Comparison of ENCODE assay signal across 14 cellular contexts in genomic region chr10:93485690-93486089, GRCh38. TPM values are rescaled to one million over a fixed set of nuclear protein-coding genes. Genes with fewer than 3 reads are reported as not detected.
"Had no signal": no experiment of that assay in that cellular context is flagged by ENCODE, and none has a peak within 500 bp of the region (broad histone marks: within the 10 kb centered on the region; RNA-seq: fewer than 3 reads in every experiment).

No MANE protein-coding gene starts in this region.

- H3K36me3 Mint-ChIP-seq: neural progenitor cell had no signal

- ATAC-seq: left lobe of liver, right lobe of liver had no signal

- H3K9me3 Mint-ChIP-seq: activated naive CD4-positive, alpha-beta T cell treated with anti-CD3 and anti-CD28 coated beads for 36 hours; activated T-helper 2 cell treated with anti-CD3 and anti-CD28 coated beads, Interferon-gamma antibody, Interleukin-2, Interleukin-4, amounts not matched to agents 10 μg/mL and 5 μg/mL and 100 μg/mL, durations not matched to agents 14 hours and 24 hours and 36 hours; dendritic cell treated with granulocyte-macrophage colony-stimulating factor and Interleukin-4, amounts not matched to agents 40 ng/mL and 50 ng/mL, for 4 days; neural progenitor cell; stimulated activated naive CD8-positive, alpha-beta T cell treated with anti-CD3 and anti-CD28 coated beads, Interleukin-15, Interleukin-2, amounts not matched to agents 100 ng/mL and 50 ng/mL, for 24 hours had no signal

- H3K27ac Mint-ChIP-seq: activated naive CD4-positive, alpha-beta T cell treated with anti-CD3 and anti-CD28 coated beads for 36 hours; activated T-helper 2 cell treated with anti-CD3 and anti-CD28 coated beads, Interferon-gamma antibody, Interleukin-2, Interleukin-4, amounts not matched to agents 10 μg/mL and 5 μg/mL and 100 μg/mL, durations not matched to agents 14 hours and 24 hours and 36 hours; dendritic cell treated with granulocyte-macrophage colony-stimulating factor and Interleukin-4, amounts not matched to agents 40 ng/mL and 50 ng/mL, for 4 days; neural progenitor cell; stimulated activated naive CD8-positive, alpha-beta T cell treated with anti-CD3 and anti-CD28 coated beads, Interleukin-15, Interleukin-2, amounts not matched to agents 100 ng/mL and 50 ng/mL, for 24 hours had no signal

- DNase-seq: activated CD4-positive, alpha-beta T cell treated with anti-CD3 and anti-CD28 coated beads, Interleukin-2, amount 50 U/mL, for 4 hours; activated CD4-positive, CD25-positive, alpha-beta regulatory T cell treated with anti-CD3 and anti-CD28 coated beads, Interleukin-2, amount 50 U/mL, for 72 hours; activated naive CD4-positive, alpha-beta T cell treated with anti-CD3 and anti-CD28 coated beads for 36 hours; cerebellar nuclear complex; erythroblast; midbrain; right lobe of liver; trophoblast cell had no signal

- H3K4me3 Mint-ChIP-seq: activated naive CD4-positive, alpha-beta T cell treated with anti-CD3 and anti-CD28 coated beads for 36 hours; dendritic cell treated with granulocyte-macrophage colony-stimulating factor and Interleukin-4, amounts not matched to agents 40 ng/mL and 50 ng/mL, for 4 days; neural progenitor cell; stimulated activated naive CD8-positive, alpha-beta T cell treated with anti-CD3 and anti-CD28 coated beads, Interleukin-15, Interleukin-2, amounts not matched to agents 100 ng/mL and 50 ng/mL, for 24 hours had no signal

RNA-seq across cellular contexts. Expression of gene CEP55, which starts 10.7 kb away (rescaled TPM):
- total RNA-seq: ascending aorta had no signal
